4 cellular contexts compared by ENCODE assay signal in genomic region chr6:117472667-117473066, GRCh38. TPM values are rescaled to one million over a fixed set of nuclear protein-coding genes. Genes with fewer than 3 reads are reported as not detected.
"Had no signal": no experiment of that assay in that cellular context is flagged by ENCODE, and none has a peak within 500 bp of the region (broad histone marks: within the 10 kb centered on the region; RNA-seq: fewer than 3 reads in every experiment).

No MANE protein-coding gene starts in this region.

- DNase-seq: GDM1, GF-D8 had no signal

- ATAC-seq: GM12878 had no signal

- H3K4me3 ChIP-seq: GM12878 had no signal

RNA-seq across cellular contexts. Expression of gene DCBLD1, which starts 9.8 kb away (rescaled TPM):
- total RNA-seq: G401 had no signal

RNA-seq across cellular contexts. Expression of gene ROS1, which starts 46.9 kb away (rescaled TPM):
- total RNA-seq: G401 had no signal
